10 cellular contexts compared by ENCODE assay signal in the genomic region with DNA sequence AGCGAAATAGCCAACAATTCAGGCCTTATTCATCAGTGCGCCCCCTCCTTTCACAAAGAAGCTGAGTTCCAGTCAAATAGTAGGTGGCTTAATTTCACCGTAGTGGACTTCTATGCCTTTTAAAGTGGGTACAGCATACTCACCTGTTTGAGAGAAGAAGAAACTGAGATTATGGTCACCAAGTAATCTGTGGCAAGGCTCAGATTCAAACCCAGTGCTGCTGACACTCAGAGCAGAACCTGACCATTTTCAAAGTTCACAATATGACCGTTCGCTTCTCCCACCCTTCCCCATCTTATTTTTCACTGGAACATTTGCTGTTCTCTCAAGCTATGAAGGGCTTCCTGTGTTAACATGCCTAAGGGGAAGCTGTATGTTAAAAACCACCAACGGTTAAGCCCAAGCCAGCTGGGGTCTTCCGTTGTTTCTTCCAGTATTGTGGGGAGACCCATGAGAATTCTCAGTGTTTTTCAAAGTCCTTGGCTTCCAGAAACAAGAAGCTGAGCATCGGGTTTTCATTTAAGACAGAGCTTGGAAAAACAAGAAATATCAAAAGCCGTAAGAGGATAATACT.
A peak's percentile ranks its signal among the peaks of the same experiment; 100 is the strongest.
DNase-seq lines count a peak whose midpoint lies in the region; ATAC-seq and TF ChIP-seq lines count a peak whose summit lies in the region.
"Had no signal": no experiment of that assay in that cellular context is flagged by ENCODE, and none has a peak within 500 bp of the region (broad histone marks: within the 10 kb centered on the region; RNA-seq: fewer than 3 reads in every experiment).

No MANE protein-coding gene starts in this region.

- H3K9me3 ChIP-seq in muscle layer of duodenum (ENCODE audit: control insufficient read depth in 1 of 2, low read length in 2 of 2), result no peaks in the 10 kb centered on the region

- ATAC-seq in HG02642 (IDR thresholded peaks at IDR 0.05; ENCODE audit: poor library complexity, unreplicated experiment), result peak; percentile 21

- peak; percentile 74 for DNase-seq in SIG-M5 treated with dmso at 0.1 percent for 504 hours (lab: John Stamatoyannopoulos, UW; ENCODE audit: unreplicated experiment)
- no peak for DNase-seq in SIG-M5 (lab: John Stamatoyannopoulos, UW)
- peak; percentile 87 for DNase-seq in NB4 (ENCODE audit: low read depth)
- no peak for DNase-seq in kidney tubule cell (ENCODE audit: low spot score)
- no peak for DNase-seq in NCI-H524 (lab: John Stamatoyannopoulos, UW)
- no peak for DNase-seq in putamen (ENCODE audit: low spot score)
- DNase-seq: NCI-H146 had no signal

- H3K36me3 ChIP-seq in muscle layer of duodenum (ENCODE audit: control insufficient read depth in 1 of 2, insufficient read depth in 2 of 2, low read length in 2 of 2), result no peaks in the 10 kb centered on the region

- H3K4me1 ChIP-seq in muscle layer of duodenum (ENCODE audit: control insufficient read depth in 1 of 2, insufficient read depth in 2 of 2, low read length in 2 of 2), result no peaks in the 10 kb centered on the region

- TF ChIP-seq POLR2A in NB4 (IDR thresholded peaks at IDR 0.05; ENCODE audit: extremely low read depth, insufficient read length), result peak; percentile 18

- no peak for TF ChIP-seq CTCF in NB4 (IDR thresholded peaks at IDR 0.05; ENCODE audit: low read depth, low read length)

- H3K4me3 ChIP-seq in NB4 (ENCODE audit: low read depth, low read length) (peak overlapping the region; percentile 50), muscle layer of duodenum (ENCODE audit: low read depth in 1 of 2, low read length in 2 of 2) (no peak overlapping the region)

- no peaks in the 10 kb centered on the region for H3K27me3 ChIP-seq in muscle layer of duodenum (ENCODE audit: low read depth, low read length)

- H3K27ac ChIP-seq in muscle layer of duodenum (ENCODE audit: low read length), result peak overlapping the region; percentile 19
- H3K27ac ChIP-seq: 22Rv1 had no signal

Comparison
In these comparisons a context has a peak if more than half of its experiments do, and no peak if none do; other contexts are left out.
1. DNase-seq: peak in SIG-M5 treated with dmso at 0.1 percent for 504 hours (single experiment) and NB4 (single experiment); none in SIG-M5 (single experiment), kidney tubule cell (single experiment), NCI-H524 (0 of 2) and putamen (single experiment).